In the genomic region with DNA sequence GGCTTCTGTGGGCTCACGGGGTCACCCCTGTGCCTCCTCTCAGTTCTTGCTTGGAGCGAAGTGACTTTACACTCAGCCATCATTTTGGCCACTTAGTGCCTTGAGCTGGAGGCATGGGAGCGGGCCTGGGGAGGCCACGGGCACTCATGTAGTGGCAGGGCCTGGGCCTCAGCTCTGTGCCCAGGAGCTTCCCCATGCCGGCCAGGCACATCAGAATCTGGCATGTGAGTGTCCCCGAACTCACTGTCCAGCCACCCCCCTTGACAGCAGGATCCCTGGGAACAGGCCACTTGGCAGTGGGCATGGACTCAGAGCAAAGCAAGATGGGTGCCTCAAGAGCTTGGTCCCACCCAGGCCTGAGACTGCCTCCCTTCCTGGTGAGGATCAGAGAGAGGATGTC, we compare ENCODE assay signal across 21 cellular contexts.
"Had no signal": no experiment of that assay in that cellular context is flagged by ENCODE, and none has a peak within 500 bp of the region (broad histone marks: within the 10 kb centered on the region; RNA-seq: fewer than 3 reads in every experiment).

No MANE protein-coding gene starts in this region.

- H3K4me1 Mint-ChIP-seq: memory B cell; stimulated activated effector memory CD8-positive, alpha-beta T cell treated with anti-CD3 and anti-CD28 coated beads, Interleukin-12 subunit alpha, Interleukin-12 subunit beta, amount 100 ng/mL, for 72 hours had no signal

- H3K27ac Mint-ChIP-seq: effector memory CD8-positive, alpha-beta T cell; memory B cell; progenitor cell of endocrine pancreas; stimulated activated effector memory CD8-positive, alpha-beta T cell treated with anti-CD3 and anti-CD28 coated beads, Interleukin-12 subunit alpha, Interleukin-12 subunit beta, amount 100 ng/mL, for 72 hours had no signal

- H3K27ac ChIP-seq: neutrophil, pancreas, stomach, thyroid gland had no signal

- H3K4me3 ChIP-seq: lung, pancreas, stomach, thyroid gland had no signal

- H3K36me3 Mint-ChIP-seq: natural killer cell had no signal

- H3K9me3 ChIP-seq: neutrophil, pancreas, stomach, thyroid gland had no signal

- DNase-seq: cortex of kidney; effector memory CD8-positive, alpha-beta T cell; hypothalamus; immature natural killer cell; islet precursor cell; kidney glomerular epithelial cell; natural killer cell; pancreas; stimulated activated CD4-positive, alpha-beta T cell treated with anti-CD3 and anti-CD28 coated beads, Interleukin-2, amount 100 ng/mL, for 24 hours; stimulated activated CD4-positive, alpha-beta T cell treated with anti-CD3 and anti-CD28 coated beads, Interleukin-4, amount 100 ng/mL, for 24 hours; stimulated activated naive CD4-positive, alpha-beta T cell treated with Interleukin-2 at 50 U/mL for 16 hours; stomach; thyroid gland; trophoblast cell had no signal

- H3K27me3 ChIP-seq: neutrophil, pancreas, stomach, thyroid gland had no signal

- ATAC-seq: effector memory CD8-positive, alpha-beta T cell; pancreas; sciatic nerve; stimulated activated effector memory CD8-positive, alpha-beta T cell treated with anti-CD3 and anti-CD28 coated beads, Interleukin-12 subunit alpha, Interleukin-12 subunit beta, amount 100 ng/mL, for 72 hours had no signal

- H3K9me3 Mint-ChIP-seq: effector memory CD8-positive, alpha-beta T cell; immature natural killer cell; memory B cell; natural killer cell; stimulated activated effector memory CD8-positive, alpha-beta T cell treated with anti-CD3 and anti-CD28 coated beads, Interleukin-12 subunit alpha, Interleukin-12 subunit beta, amount 100 ng/mL, for 72 hours had no signal

- H3K27me3 Mint-ChIP-seq: effector memory CD8-positive, alpha-beta T cell; memory B cell; progenitor cell of endocrine pancreas had no signal

- H3K4me1 ChIP-seq: pancreas, stomach, thyroid gland had no signal

- H3K4me3 Mint-ChIP-seq: effector memory CD8-positive, alpha-beta T cell; memory B cell; natural killer cell; stimulated activated effector memory CD8-positive, alpha-beta T cell treated with anti-CD3 and anti-CD28 coated beads, Interleukin-12 subunit alpha, Interleukin-12 subunit beta, amount 100 ng/mL, for 72 hours had no signal

- FAIRE-seq: frontal cortex, pancreas had no signal
